11 cellular contexts compared by ENCODE assay signal in the genomic region with DNA sequence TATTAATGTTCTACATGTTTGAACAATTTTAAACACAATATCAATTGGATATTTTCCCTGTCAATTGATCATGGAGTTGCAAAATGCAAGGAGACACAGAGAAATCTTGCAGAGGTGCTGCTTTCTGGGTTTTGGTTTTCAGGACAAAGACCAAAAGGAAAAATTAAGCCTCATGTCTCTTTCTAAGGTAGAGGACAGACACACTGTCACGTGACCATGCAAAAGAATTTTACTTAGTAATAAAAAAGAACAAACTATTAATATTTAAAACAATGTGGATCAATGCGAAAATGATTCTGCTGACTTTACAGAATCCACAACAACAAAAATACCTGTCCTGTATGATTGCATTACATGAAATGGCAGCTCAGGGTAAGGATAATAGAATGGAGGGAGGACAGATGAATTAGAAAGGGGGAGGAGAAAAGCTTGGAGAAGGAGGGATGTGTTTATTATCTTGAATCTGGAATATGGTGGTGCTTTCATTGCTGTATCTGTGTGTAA.
"Had no signal": no experiment of that assay in that cellular context is flagged by ENCODE, and none has a peak within 500 bp of the region (broad histone marks: within the 10 kb centered on the region; RNA-seq: fewer than 3 reads in every experiment).

No MANE protein-coding gene starts in this region.

- H3K4me1 ChIP-seq: HAP-1 had no signal

- H3K9ac ChIP-seq: GM23248 had no signal

- ATAC-seq: GM23338, HCT116 had no signal

- FAIRE-seq: H1, H54 had no signal

- H3K27ac ChIP-seq: GM23248 had no signal

- H2AFZ ChIP-seq: GM23248, GM23338 had no signal

- H3K4me2 ChIP-seq: GM23338 had no signal

- H3K4me3 ChIP-seq: GM23248, GM23338, HAP-1 had no signal

- H3K4me1 Mint-ChIP-seq: GM23338, H9 had no signal

- H3K36me3 ChIP-seq: HAP-1 had no signal

- H3K27ac Mint-ChIP-seq: GM23338, H9, HFFc6 had no signal

- H3K4me3 Mint-ChIP-seq: GM23338, H9, HFFc6 had no signal

- H3K9me3 ChIP-seq: HAP-1 had no signal

- DNase-seq: GM23248, GOT3, H7, H9, HCEC 1CT, HFFc6 had no signal
